In the genomic region with DNA sequence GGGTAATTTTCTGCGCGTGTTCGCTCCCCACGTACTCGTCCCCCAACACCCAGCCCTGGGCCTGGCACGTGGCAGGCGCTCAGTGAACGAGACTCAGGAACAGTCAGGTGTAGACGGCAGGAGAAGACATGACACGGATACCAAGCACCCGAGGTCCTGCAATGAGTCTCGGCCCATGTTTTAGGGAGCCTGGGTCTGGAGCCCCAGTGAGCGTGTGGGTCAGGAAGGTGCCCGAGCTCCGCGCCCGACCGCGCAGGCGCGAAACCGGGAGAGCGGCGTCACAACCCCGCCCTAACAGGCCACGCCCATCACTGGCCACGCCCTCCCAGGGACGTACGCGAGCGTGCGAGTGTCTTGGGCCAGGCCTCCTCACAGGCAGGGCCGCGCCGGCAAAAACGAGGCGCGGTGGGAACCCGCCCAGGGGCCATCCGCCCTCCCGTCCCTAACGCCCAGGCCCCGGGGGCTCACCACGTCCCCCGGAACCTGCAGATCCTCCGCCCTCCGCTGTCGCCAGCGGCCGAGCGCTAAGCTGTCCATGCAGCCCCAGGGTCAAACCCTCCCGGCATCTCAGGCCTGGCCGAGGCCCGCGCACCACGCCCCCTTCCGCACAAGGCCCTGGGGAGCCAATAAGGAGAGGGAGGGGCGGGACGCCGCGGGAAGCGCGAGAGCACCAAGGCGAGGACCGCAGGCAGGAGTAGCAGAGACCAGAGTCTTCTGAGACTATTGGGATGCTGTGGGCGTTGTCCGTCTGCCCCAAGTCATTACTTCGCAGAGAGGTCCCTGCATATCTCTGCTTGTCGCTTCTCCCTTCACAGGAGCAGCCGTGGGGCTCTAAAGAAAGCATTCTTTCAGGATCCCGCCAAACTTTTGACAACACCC, we compare ENCODE assay signal across 8 cellular contexts. TPM values are rescaled to one million over a fixed set of nuclear protein-coding genes. Genes with fewer than 3 reads are reported as not detected.
DNase-seq lines count a peak whose midpoint lies in the region; ATAC-seq and TF ChIP-seq lines count a peak whose summit lies in the region.

A gene (minus strand): TSS at position 595 of the 879 bp plus-strand sequence. CDS start 58 bp downstream, at position 537.

- under 1% methylated on average over 55 of the region's 71 CpGs for WGBS in prostate gland
- under 1% methylated on average over 71 of the region's 71 CpGs for WGBS in urinary bladder

- H3K27me3 ChIP-seq in left ventricle myocardium inferior (ENCODE audit: low read depth) = no peaks in the 10 kb centered on the region
- H3K27me3 ChIP-seq in prostate gland (replicated peaks; ENCODE audit: insufficient read depth) = no peaks in the 10 kb centered on the region

- H3K4me3 ChIP-seq in left ventricle myocardium inferior = peak within 1 kb of the TSS; percentile 94
- H3K4me3 ChIP-seq in prostate gland = peak within 1 kb of the TSS; percentile 54 to 85
- H3K4me3 ChIP-seq in urinary bladder (ENCODE audit: low read depth, low read length) = peak within 1 kb of the TSS; percentile 77

- H3K4me1 ChIP-seq in left ventricle myocardium inferior = peaks cover 39% of the 10 kb centered on the region
- H3K4me1 ChIP-seq in prostate gland (replicated peaks) = peaks cover 5% of the 10 kb centered on the region
- H3K4me1 ChIP-seq in urinary bladder (ENCODE audit: insufficient read depth) = no peaks in the 10 kb centered on the region

- peak; percentile 86 for TF ChIP-seq POLR2A in GM15510 (IDR thresholded peaks at IDR 0.05; ENCODE audit: borderline replicate concordance, extremely low read depth, insufficient read length)
- peak; percentile 70 for TF ChIP-seq POLR2A in prostate gland (IDR thresholded peaks at IDR 0.05)

- peak; percentile 73 for ATAC-seq in HG02884 (IDR thresholded peaks at IDR 0.05; ENCODE audit: unreplicated experiment)

- intact Hi-C loops in left ventricle myocardium inferior (cut with micrococcal nuclease) (no loop called here), prostate gland (cut with DNase I) (loop anchor here (2.0 kb wide), 1 partner anchor 26 kb away; a partner anchor contains a TSS)

- no peak for TF ChIP-seq CTCF in left ventricle myocardium inferior (IDR thresholded peaks at IDR 0.05; ENCODE audit: borderline replicate concordance)
- TF ChIP-seq CTCF in prostate gland (IDR thresholded peaks at IDR 0.05) = no peak

- DNase-seq in NCI-H146 treated with DMSO at 0.1 percent for 48 hours (lab: John Stamatoyannopoulos, UW; ENCODE audit: unreplicated experiment) = peak; percentile 87
- DNase-seq in T-helper 1 cell = peak; percentile 96 to 97 (median 96)
- DNase-seq in amygdala (lab: John Stamatoyannopoulos, UW) = peak; percentile 90 to 100 (median 97)
- DNase-seq in left ventricle myocardium inferior = peak; percentile 98
- DNase-seq in prostate gland (ENCODE audit: low spot score) = peak; percentile 97

- H3K9me3 ChIP-seq in left ventricle myocardium inferior (replicated peaks) (no peaks in the 10 kb centered on the region), prostate gland (no peaks in the 10 kb centered on the region)

- H3K36me3 ChIP-seq in left ventricle myocardium inferior (no peaks in the 10 kb centered on the region), prostate gland (no peaks in the 10 kb centered on the region), urinary bladder (ENCODE audit: insufficient read depth) (no peaks in the 10 kb centered on the region)

- H3K27ac ChIP-seq in left ventricle myocardium inferior (replicated peaks) (peak within 1 kb of the TSS; percentile 97), prostate gland (peak within 1 kb of the TSS; percentile 93 to 95), urinary bladder (ENCODE audit: low read depth) (peak within 1 kb of the TSS; percentile 90)

RNA-seq across cellular contexts. Expression of the gene that starts here (rescaled TPM):
- 1.7 TPM for total RNA-seq in left ventricle myocardium inferior
- total RNA-seq in prostate gland = 1 to 10 TPM; 5.1 to 5.6 TPM
- 1.6 TPM for total RNA-seq in urinary bladder
- 7.7 TPM for polyA plus RNA-seq in urinary bladder

Comparison
In these comparisons a context has a peak if more than half of its experiments do, and no peak if none do; other contexts are left out.
1. Peak in every context shown above with its lines: DNase-seq, ATAC-seq, H3K4me3 ChIP-seq and H3K27ac ChIP-seq.